Comparison of ENCODE assay signal across 8 cellular contexts in the genomic region with DNA sequence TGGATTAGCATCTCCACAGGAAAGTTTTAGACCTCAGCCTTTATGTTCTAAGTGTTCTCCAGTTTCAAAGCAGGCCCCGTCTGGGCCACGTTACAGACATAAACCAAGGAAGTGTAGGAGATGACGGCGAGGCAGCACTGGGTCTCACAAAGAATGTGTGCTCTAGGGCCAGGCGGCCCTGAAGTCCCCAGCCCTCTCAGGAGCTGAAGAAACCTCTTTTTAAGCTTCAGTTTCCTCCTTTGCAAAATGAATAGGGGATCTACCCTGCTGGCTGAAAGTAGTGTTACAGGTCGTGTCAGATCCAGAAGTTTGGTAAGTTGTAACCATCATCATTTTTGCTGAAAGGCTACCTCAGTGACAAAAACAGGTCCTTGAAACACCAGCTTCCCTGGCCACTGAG.
DNase-seq lines count a peak whose midpoint lies in the region; ATAC-seq and TF ChIP-seq lines count a peak whose summit lies in the region.

No MANE protein-coding gene starts in this region.

- H3K4me3 ChIP-seq in HUES6 (ENCODE audit: low read depth, low read length) (no peak overlapping the region; the same call in 1 of the 2 replicates), endodermal cell (ENCODE audit: low read length) (peak overlapping the region; percentile 54), subcutaneous abdominal adipose tissue (ENCODE audit: low read depth in 1 of 5, low read length in 5 of 5) (no peak overlapping the region)

- no peaks in the 10 kb centered on the region for H3K36me3 Mint-ChIP-seq in activated CD8-positive, alpha-beta T cell treated with anti-CD3 and anti-CD28 coated beads for 36 hours (ENCODE audit: low read depth)
- H3K36me3 Mint-ChIP-seq in activated CD8-positive, alpha-beta T cell treated with anti-CD3 and anti-CD28 coated beads, Interleukin-2, amount 10 ng/mL, durations not matched to agents 7 days and 5 days (ENCODE audit: low read depth) = no peaks in the 10 kb centered on the region
- peaks cover 7% of the 10 kb centered on the region for H3K36me3 Mint-ChIP-seq in endodermal cell (ENCODE audit: low read depth)

- POLR2A ChIA-PET in activated CD8-positive, alpha-beta T cell treated with anti-CD3 and anti-CD28 coated beads for 36 hours (lab: Charles Lee) = interaction anchor here (0.5 kb wide), 1 partner anchor 277 kb away, joined by 3 read pairs; no protein-coding TSS in a partner anchor
- POLR2A ChIA-PET in activated CD8-positive, alpha-beta T cell treated with anti-CD3 and anti-CD28 coated beads, Interleukin-2, amount 10 ng/mL, durations not matched to agents 7 days and 5 days (lab: Charles Lee) = no interaction called here

- H3K36me3 ChIP-seq in HUES6 (ENCODE audit: control insufficient read depth, insufficient read depth, low read length) = no peaks in the 10 kb centered on the region
- no peaks in the 10 kb centered on the region for H3K36me3 ChIP-seq in endodermal cell (ENCODE audit: control insufficient read depth, insufficient read depth, low read length)
- no peaks in the 10 kb centered on the region for H3K36me3 ChIP-seq in subcutaneous abdominal adipose tissue (ENCODE audit: control insufficient read depth in 5 of 5, insufficient read depth in 5 of 5, low read length in 5 of 5)

- peak; percentile 37 for ATAC-seq in activated CD8-positive, alpha-beta T cell treated with anti-CD3 and anti-CD28 coated beads for 36 hours
- ATAC-seq in activated CD8-positive, alpha-beta T cell treated with anti-CD3 and anti-CD28 coated beads, Interleukin-2, amount 10 ng/mL, durations not matched to agents 7 days and 5 days = no peak

- H3K9me3 Mint-ChIP-seq in activated CD8-positive, alpha-beta T cell treated with anti-CD3 and anti-CD28 coated beads for 36 hours = no peaks in the 10 kb centered on the region
- H3K9me3 Mint-ChIP-seq in activated CD8-positive, alpha-beta T cell treated with anti-CD3 and anti-CD28 coated beads, Interleukin-2, amount 10 ng/mL, durations not matched to agents 7 days and 5 days (ENCODE audit: insufficient read depth) = no peaks in the 10 kb centered on the region
- no peaks in the 10 kb centered on the region for H3K9me3 Mint-ChIP-seq in endodermal cell

- H3K9ac ChIP-seq in HUES6 (ENCODE audit: low read length) (peak overlapping the region; percentile 36), endodermal cell (ENCODE audit: extremely low read depth, low read length, poor library complexity, severe bottlenecking) (peak overlapping the region; percentile 18), subcutaneous abdominal adipose tissue (ENCODE audit: low read length in 5 of 5) (no peak overlapping the region)

- peak; percentile 12 for DNase-seq in activated CD8-positive, alpha-beta T cell treated with anti-CD3 and anti-CD28 coated beads for 36 hours
- no peak for DNase-seq in activated CD8-positive, alpha-beta T cell treated with anti-CD3 and anti-CD28 coated beads, Interleukin-2, amount 10 ng/mL, durations not matched to agents 7 days and 5 days
- DNase-seq in endodermal cell (peak; percentile 73), epidermal melanocyte (ENCODE audit: insufficient read length, low spot score) (no peak), cerebellar cortex (ENCODE audit: low spot score) (no peak), SIG-M5 treated with dmso at 0.1 percent for 504 hours (lab: John Stamatoyannopoulos, UW; ENCODE audit: unreplicated experiment) (no peak)

- no peak overlapping the region for H3K4me3 Mint-ChIP-seq in activated CD8-positive, alpha-beta T cell treated with anti-CD3 and anti-CD28 coated beads for 36 hours
- no peak overlapping the region for H3K4me3 Mint-ChIP-seq in activated CD8-positive, alpha-beta T cell treated with anti-CD3 and anti-CD28 coated beads, Interleukin-2, amount 10 ng/mL, durations not matched to agents 7 days and 5 days
- peak overlapping the region; percentile 2 for H3K4me3 Mint-ChIP-seq in endodermal cell

- peaks cover 5% of the 10 kb centered on the region for H3K4me1 Mint-ChIP-seq in activated CD8-positive, alpha-beta T cell treated with anti-CD3 and anti-CD28 coated beads for 36 hours (ENCODE audit: low read depth)
- peaks cover 16% of the 10 kb centered on the region for H3K4me1 Mint-ChIP-seq in activated CD8-positive, alpha-beta T cell treated with anti-CD3 and anti-CD28 coated beads, Interleukin-2, amount 10 ng/mL, durations not matched to agents 7 days and 5 days (ENCODE audit: low read depth)
- peaks cover 44% of the 10 kb centered on the region for H3K4me1 Mint-ChIP-seq in endodermal cell

- H3K27ac ChIP-seq in HUES6 (ENCODE audit: low read depth, low read length) = peak overlapping the region; percentile 26; the same call in 1 of the 2 replicates
- peak overlapping the region; percentile 52 for H3K27ac ChIP-seq in endodermal cell (ENCODE audit: low read depth, low read length)
- H3K27ac ChIP-seq in subcutaneous abdominal adipose tissue (ENCODE audit: low read depth, low read length) = peak overlapping the region; percentile 42

- no peaks in the 10 kb centered on the region for H3K9me3 ChIP-seq in HUES6 (ENCODE audit: control insufficient read depth, insufficient read depth, low read depth, low read length)
- no peaks in the 10 kb centered on the region for H3K9me3 ChIP-seq in endodermal cell (ENCODE audit: control insufficient read depth, low read length)
- H3K9me3 ChIP-seq in subcutaneous abdominal adipose tissue (ENCODE audit: control insufficient read depth in 5 of 5, low read length in 5 of 5) = no peaks in the 10 kb centered on the region

- no peak overlapping the region for H3K27ac Mint-ChIP-seq in activated CD8-positive, alpha-beta T cell treated with anti-CD3 and anti-CD28 coated beads for 36 hours
- no peak overlapping the region for H3K27ac Mint-ChIP-seq in activated CD8-positive, alpha-beta T cell treated with anti-CD3 and anti-CD28 coated beads, Interleukin-2, amount 10 ng/mL, durations not matched to agents 7 days and 5 days
- H3K27ac Mint-ChIP-seq in endodermal cell = peak overlapping the region; percentile 38

- CTCF ChIA-PET in activated CD8-positive, alpha-beta T cell treated with anti-CD3 and anti-CD28 coated beads for 36 hours (lab: Charles Lee) = interaction anchor here (0.9 to 1.7 kb wide), 5 partner anchors 17 to 207 kb away, joined by 3 to 4 read pairs (median 3); no protein-coding TSS in a partner anchor
- CTCF ChIA-PET in activated CD8-positive, alpha-beta T cell treated with anti-CD3 and anti-CD28 coated beads, Interleukin-2, amount 10 ng/mL, durations not matched to agents 7 days and 5 days (lab: Charles Lee) = interaction anchor here (1.2 to 1.5 kb wide), 3 partner anchors 9 to 54 kb away, joined by 3 to 7 read pairs (median 4); no protein-coding TSS in a partner anchor

- H3K27me3 ChIP-seq in HUES6 (ENCODE audit: control insufficient read depth, insufficient read depth, low read length) (no peaks in the 10 kb centered on the region), endodermal cell (ENCODE audit: control insufficient read depth, insufficient read depth, low read length, poor library complexity, severe bottlenecking) (no peaks in the 10 kb centered on the region), subcutaneous abdominal adipose tissue (ENCODE audit: control insufficient read depth in 5 of 5, insufficient read depth in 4 of 5, low read length in 5 of 5) (no peaks in the 10 kb centered on the region)

- intact Hi-C loops in activated CD8-positive, alpha-beta T cell treated with anti-CD3 and anti-CD28 coated beads for 36 hours (cut with micrococcal nuclease) = no loop called here

- peak; percentile 9 for TF ChIP-seq CTCF in activated CD8-positive, alpha-beta T cell treated with anti-CD3 and anti-CD28 coated beads for 36 hours (IDR thresholded peaks at IDR 0.05)
- peak; percentile 72 for TF ChIP-seq CTCF in endodermal cell (conservative IDR thresholded peaks at IDR 0.05)

- 39 to 54% methylated on average over 6 of the region's 6 CpGs for WGBS in endodermal cell (ENCODE audit: insufficient coverage in 1 of 2, insufficient read length in 1 of 2), 2 experiments

- peaks cover 4% of the 10 kb centered on the region for H3K27me3 Mint-ChIP-seq in activated CD8-positive, alpha-beta T cell treated with anti-CD3 and anti-CD28 coated beads for 36 hours
- H3K27me3 Mint-ChIP-seq in activated CD8-positive, alpha-beta T cell treated with anti-CD3 and anti-CD28 coated beads, Interleukin-2, amount 10 ng/mL, durations not matched to agents 7 days and 5 days (ENCODE audit: low read depth) = peaks cover 7% of the 10 kb centered on the region
- no peaks in the 10 kb centered on the region for H3K27me3 Mint-ChIP-seq in endodermal cell (ENCODE audit: insufficient read depth)

- H3K4me1 ChIP-seq in HUES6 (ENCODE audit: control insufficient read depth, insufficient read depth, low read length) (peaks cover 33% of the 10 kb centered on the region), endodermal cell (ENCODE audit: control insufficient read depth, insufficient read depth, low read length) (peaks cover 31% of the 10 kb centered on the region), subcutaneous abdominal adipose tissue (ENCODE audit: control insufficient read depth in 5 of 5, insufficient read depth in 5 of 5, low read length in 5 of 5) (peaks cover 9 to 61% (median 52%) of the 10 kb centered on the region in 5 donors)

Comparison
In these comparisons a context has a peak if more than half of its experiments do, and no peak if none do; other contexts are left out.
1. DNase-seq: peak in activated CD8-positive, alpha-beta T cell treated with anti-CD3 and anti-CD28 coated beads for 36 hours (single experiment) and endodermal cell (single experiment); none in activated CD8-positive, alpha-beta T cell treated with anti-CD3 and anti-CD28 coated beads, Interleukin-2, amount 10 ng/mL, durations not matched to agents 7 days and 5 days (single experiment), epidermal melanocyte (single experiment), cerebellar cortex (single experiment) and SIG-M5 treated with dmso at 0.1 percent for 504 hours (single experiment).
2. H3K9ac ChIP-seq: peak in HUES6 (single experiment) and endodermal cell (single experiment); none in subcutaneous abdominal adipose tissue (0 of 5).
3. Peak in every context shown above with its lines, with median percentiles within 50 percentile points of each other: H3K27ac ChIP-seq.